ENCODE assay signal across 1 cellular context in genomic region chr13:109610517-109610916, GRCh38.
TF ChIP-seq lines count a peak whose summit lies in the region.

No MANE protein-coding gene starts in this region.

TF ChIP-seq in GM23338, 12 proteins besides CTCF, POLR2A, EP300 and RAD21 (continued from another document):
- TF ChIP-seq ZNF462 (CRISPR knock-in tag; IDR thresholded peaks at IDR 0.05) (no peak), ZNF114 (CRISPR knock-in tag; IDR thresholded peaks at IDR 0.05) (no peak), ZNF331 (CRISPR knock-in tag; IDR thresholded peaks at IDR 0.05; ENCODE audit: low read depth) (no peak), ETS1 (IDR thresholded peaks at IDR 0.05) (no peak), JUNB (IDR thresholded peaks at IDR 0.05; ENCODE audit: unreplicated experiment) (no peak), EZH2 (IDR thresholded peaks at IDR 0.05; ENCODE audit: low read depth, unreplicated experiment) (no peak), POLR2AphosphoS5 (IDR thresholded peaks at IDR 0.05; ENCODE audit: low read depth) (no peak), NANOG (IDR thresholded peaks at IDR 0.05; ENCODE audit: borderline replicate concordance) (no peak)
